In genomic region chr13:48696676-48697075, GRCh38 we compare ENCODE assay signal across 8 cellular contexts. TPM values are rescaled to one million over a fixed set of nuclear protein-coding genes. Genes with fewer than 3 reads are reported as not detected.
A peak's percentile ranks its signal among the peaks of the same experiment; 100 is the strongest.
DNase-seq lines count a peak whose midpoint lies in the region; TF ChIP-seq lines count a peak whose summit lies in the region.
"Not testable (repeated sequence)": the region's sequence is repeated elsewhere in the genome, so short reads cannot be mapped to it uniquely, and the experiment has no call there.
"Had no signal": no experiment of that assay in that cellular context is flagged by ENCODE, and none has a peak within 500 bp of the region (broad histone marks: within the 10 kb centered on the region; RNA-seq: fewer than 3 reads in every experiment).

No MANE protein-coding gene starts in this region.

- H3K4me3 Mint-ChIP-seq in activated CD4-positive, alpha-beta T cell treated with anti-CD3 and anti-CD28 coated beads, Interleukin-2, amount 10 ng/mL, durations not matched to agents 24 days and 14 days = not testable (repeated sequence)

- not testable (repeated sequence) for H3K9me2 ChIP-seq in PC-9 (ENCODE audit: insufficient read depth)

- not testable (repeated sequence) for H3K27ac Mint-ChIP-seq in activated CD4-positive, alpha-beta T cell treated with anti-CD3 and anti-CD28 coated beads, Interleukin-2, amount 10 ng/mL, durations not matched to agents 24 days and 14 days

- H3F3A ChIP-seq in PC-9 (ENCODE audit: insufficient read depth, low read depth) = not testable (repeated sequence)

- not testable (repeated sequence) for DNase-seq in PC-9
- DNase-seq in activated CD4-positive, alpha-beta T cell treated with anti-CD3 and anti-CD28 coated beads, Interleukin-2, amount 10 ng/mL, durations not matched to agents 24 days and 14 days = peak; percentile 39

- H3K27me3 Mint-ChIP-seq in activated CD4-positive, alpha-beta T cell treated with anti-CD3 and anti-CD28 coated beads, Interleukin-2, amount 10 ng/mL, durations not matched to agents 24 days and 14 days = not testable (repeated sequence)

- not testable (repeated sequence) for BruUV-seq in PC-9 (replicated peaks; lab: Mats Ljungman, UMichigan)

- H3K4me1 ChIP-seq in PC-9 (replicated peaks; ENCODE audit: insufficient read depth) = not testable (repeated sequence)

- TF ChIP-seq CTCF in PC-9 (conservative IDR thresholded peaks at IDR 0.05) = not testable (repeated sequence)

- POLR2A ChIA-PET in PC-9 (lab: Charles Lee; ENCODE audit: unreplicated experiment) = not testable (repeated sequence)

- H3K36me3 Mint-ChIP-seq in activated CD4-positive, alpha-beta T cell treated with anti-CD3 and anti-CD28 coated beads, Interleukin-2, amount 10 ng/mL, durations not matched to agents 24 days and 14 days (ENCODE audit: low read depth) = not testable (repeated sequence)

- intact Hi-C loops in PC-9 (cut with micrococcal nuclease; ENCODE audit: unreplicated experiment); activated CD4-positive, alpha-beta T cell treated with anti-CD3 and anti-CD28 coated beads, Interleukin-2, amount 10 ng/mL, durations not matched to agents 24 days and 14 days (cut with micrococcal nuclease): not testable (repeated sequence)

- H3K9me3 ChIP-seq in PC-9 (ENCODE audit: insufficient read depth, low read depth) = not testable (repeated sequence)

- not testable (repeated sequence) for H3K4me1 Mint-ChIP-seq in activated CD4-positive, alpha-beta T cell treated with anti-CD3 and anti-CD28 coated beads, Interleukin-2, amount 10 ng/mL, durations not matched to agents 24 days and 14 days

- peak overlapping the region; percentile 36; the same call in 1 of the 2 replicates for H3K4me2 ChIP-seq in PC-9

- H3K4me3 ChIP-seq in PC-9 = peak overlapping the region; percentile 31; the same call in 1 of the 2 replicates

- CTCF ChIA-PET in PC-9 (lab: Charles Lee) = interaction anchor here (0.6 kb wide), 1 partner anchor 1242 kb away, joined by 3 read pairs; no protein-coding TSS in a partner anchor

- not testable (repeated sequence) for H3K36me3 ChIP-seq in PC-9 (ENCODE audit: low read depth)

- H4K20me1 ChIP-seq in PC-9 (ENCODE audit: insufficient read depth) = not testable (repeated sequence)

- not testable (repeated sequence) for H2AFZ ChIP-seq in PC-9

- not testable (repeated sequence) for H3K27ac ChIP-seq in PC-9

- not testable (repeated sequence) for H3K79me2 ChIP-seq in PC-9 (ENCODE audit: low read depth)

- H3K27me3 ChIP-seq in PC-9 (ENCODE audit: insufficient read depth, low read depth) = not testable (repeated sequence)

- H3K9me3 Mint-ChIP-seq in activated CD4-positive, alpha-beta T cell treated with anti-CD3 and anti-CD28 coated beads, Interleukin-2, amount 10 ng/mL, durations not matched to agents 24 days and 14 days = peaks cover 23% of the 10 kb centered on the region

RNA-seq across cellular contexts. Expression of gene CYSLTR2, which starts 42.9 kb away (rescaled TPM):
- not detected in 2 replicates for total RNA-seq in PC-9 (2021)
- total RNA-seq in activated CD4-positive, alpha-beta T cell treated with anti-CD3 and anti-CD28 coated beads, Interleukin-2, amount 10 ng/mL, durations not matched to agents 24 days and 14 days = 0.90 and 1.1 TPM in 2 replicates
- total RNA-seq: A172, A673, B cell, Caco-2, Calu3, Daoy had no signal
